19 cellular contexts compared by ENCODE assay signal in the genomic region with DNA sequence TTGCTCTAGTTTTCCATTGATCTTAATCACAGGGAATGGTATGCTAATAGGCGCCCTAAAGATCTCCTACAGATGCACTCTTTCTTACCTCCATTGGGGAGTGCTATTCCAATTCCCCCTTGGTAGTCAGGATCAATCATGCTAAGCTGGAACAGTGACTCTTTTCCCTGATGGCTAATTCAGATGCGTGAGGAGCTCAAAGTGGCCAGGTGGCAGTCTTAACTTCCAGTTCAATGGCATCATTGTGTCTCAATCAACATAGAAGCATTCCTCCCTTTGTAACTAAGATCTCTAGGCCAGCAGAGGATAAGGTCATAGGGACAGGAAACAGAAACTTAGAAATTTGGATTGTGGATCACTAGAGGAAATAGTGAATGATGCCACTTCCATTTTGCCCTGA.
"Had no signal": no experiment of that assay in that cellular context is flagged by ENCODE, and none has a peak within 500 bp of the region (broad histone marks: within the 10 kb centered on the region; RNA-seq: fewer than 3 reads in every experiment).

No MANE protein-coding gene starts in this region.

- H3K9me3 ChIP-seq: body of pancreas, esophagus muscularis mucosa, right lobe of liver, tibial nerve had no signal

- H3K4me3 ChIP-seq: body of pancreas, cardiac muscle cell, esophagus muscularis mucosa, right lobe of liver, skin epidermis, tibial nerve had no signal

- H3K4me1 Mint-ChIP-seq: activated naive CD4-positive, alpha-beta T cell treated with anti-CD3 and anti-CD28 coated beads, Interleukin-2, amount 50 U/mL, for 24 hours; nephron progenitor cell; stimulated activated naive CD8-positive, alpha-beta T cell treated with anti-CD3 and anti-CD28 coated beads, Interleukin-15, amount 100 ng/mL, for 72 hours; T-helper 17 cell had no signal

- H3K4me3 Mint-ChIP-seq: activated naive CD4-positive, alpha-beta T cell treated with anti-CD3 and anti-CD28 coated beads, Interleukin-2, amount 50 U/mL, for 24 hours; nephron progenitor cell; stimulated activated naive CD8-positive, alpha-beta T cell treated with anti-CD3 and anti-CD28 coated beads, Interleukin-15, amount 100 ng/mL, for 72 hours; T-helper 17 cell had no signal

- H3K36me3 Mint-ChIP-seq: activated naive CD4-positive, alpha-beta T cell treated with anti-CD3 and anti-CD28 coated beads, Interleukin-2, amount 50 U/mL, for 24 hours had no signal

- DNase-seq: activated gamma-delta T cell treated with Interleukin-2 at 50 U/mL for 16 hours; activated T-cell treated with anti-CD3 and anti-CD28 coated beads, Interleukin-2, amount 50 U/mL, for 1 hour; anterior cingulate cortex; body of pancreas; hypothalamus; left ventricle myocardium superior; mammary epithelial cell; nephron progenitor cell; posterior cingulate gyrus; right lobe of liver; stimulated activated CD4-positive, alpha-beta T cell treated with anti-CD3 and anti-CD28 coated beads, Interleukin-1b, Interleukin-23, amount 100 ng/mL, for 48 hours; stimulated activated naive CD8-positive, alpha-beta T cell treated with anti-CD3 and anti-CD28 coated beads, Interleukin-15, amount 100 ng/mL, for 72 hours; SW 1271; T-helper 17 cell had no signal

- H3K27me3 ChIP-seq: body of pancreas, cardiac muscle cell, esophagus muscularis mucosa, right lobe of liver, tibial nerve had no signal

- H3K27ac Mint-ChIP-seq: activated naive CD4-positive, alpha-beta T cell treated with anti-CD3 and anti-CD28 coated beads, Interleukin-2, amount 50 U/mL, for 24 hours; nephron progenitor cell; stimulated activated naive CD8-positive, alpha-beta T cell treated with anti-CD3 and anti-CD28 coated beads, Interleukin-15, amount 100 ng/mL, for 72 hours; T-helper 17 cell had no signal

- H3K27me3 Mint-ChIP-seq: activated naive CD4-positive, alpha-beta T cell treated with anti-CD3 and anti-CD28 coated beads, Interleukin-2, amount 50 U/mL, for 24 hours; stimulated activated naive CD8-positive, alpha-beta T cell treated with anti-CD3 and anti-CD28 coated beads, Interleukin-15, amount 100 ng/mL, for 72 hours; T-helper 17 cell had no signal

- H3K9me3 Mint-ChIP-seq: nephron progenitor cell; stimulated activated naive CD8-positive, alpha-beta T cell treated with anti-CD3 and anti-CD28 coated beads, Interleukin-15, amount 100 ng/mL, for 72 hours had no signal

- H3K36me3 ChIP-seq: cardiac muscle cell, esophagus muscularis mucosa, right lobe of liver, tibial nerve had no signal

- H3K27ac ChIP-seq: body of pancreas, esophagus muscularis mucosa, right lobe of liver, skin epidermis, tibial nerve had no signal

- H3K4me1 ChIP-seq: body of pancreas, esophagus muscularis mucosa, right lobe of liver, tibial nerve had no signal
